Comparison of ENCODE assay signal across 1 cellular context in genomic region chr18:8828300-8828699, GRCh38.
TF ChIP-seq lines count a peak whose summit lies in the region.

No MANE protein-coding gene starts in this region.

TF ChIP-seq in IMR-90, 13 proteins besides CTCF, POLR2A, EP300 and RAD21 (continued from another document):
- no peak for TF ChIP-seq RFX5 (IDR thresholded peaks at IDR 0.05; ENCODE audit: low read depth, low read length)
